16 cellular contexts compared by ENCODE assay signal in genomic region chr9:114207845-114208244, GRCh38.
"Had no signal": no experiment of that assay in that cellular context is flagged by ENCODE, and none has a peak within 500 bp of the region (broad histone marks: within the 10 kb centered on the region; RNA-seq: fewer than 3 reads in every experiment).

No MANE protein-coding gene starts in this region.

- DNase-seq: activated CD4-positive, alpha-beta T cell treated with anti-CD3 and anti-CD28 coated beads, Interleukin-2, amount 10 ng/mL, durations not matched to agents 24 days and 14 days; activated CD4-positive, CD25-positive, alpha-beta regulatory T cell; activated CD8-positive, alpha-beta memory T cell treated with anti-CD3 and anti-CD28 coated beads, Interleukin-2, amount 50 U/mL, for 48 hours; activated gamma-delta T cell; activated T-cell treated with anti-CD3 and anti-CD28 coated beads, Interleukin-2, amount 50 U/mL, for 72 hours; body of pancreas; effector CD8-positive, alpha-beta T cell; right lobe of liver; stimulated activated CD4-positive, alpha-beta T cell treated with anti-CD3 and anti-CD28 coated beads, Interleukin-12 subunit alpha, Interleukin-12 subunit beta, amount 100 ng/mL, for 4 hours; stimulated activated CD4-positive, alpha-beta T cell treated with anti-CD3 and anti-CD28 coated beads, Interleukin-2, amount 100 ng/mL, for 24 hours; stomach; T-helper 2 cell had no signal

- H3K27me3 Mint-ChIP-seq: activated CD4-positive, alpha-beta T cell treated with anti-CD3 and anti-CD28 coated beads, Interleukin-2, amount 10 ng/mL, durations not matched to agents 24 days and 14 days; activated naive CD8-positive, alpha-beta T cell; natural killer cell treated with Interleukin-12 subunit alpha and Interleukin-12 subunit beta and Interleukin-15 and Interleukin-18, amount 100 ng/mL, for 72 hours; progenitor cell of endocrine pancreas had no signal

- H3K4me3 ChIP-seq: body of pancreas, right lobe of liver, stomach, testis had no signal

- ATAC-seq: activated T-cell treated with anti-CD3 and anti-CD28 coated beads, Interleukin-2, amount 50 U/mL, for 72 hours; body of pancreas; natural killer cell treated with Interleukin-12 subunit alpha and Interleukin-12 subunit beta and Interleukin-15 and Interleukin-18, amount 100 ng/mL, for 72 hours had no signal

- H3K27ac Mint-ChIP-seq: activated CD4-positive, alpha-beta T cell treated with anti-CD3 and anti-CD28 coated beads, Interleukin-2, amount 10 ng/mL, durations not matched to agents 24 days and 14 days; activated naive CD8-positive, alpha-beta T cell; activated T-cell treated with anti-CD3 and anti-CD28 coated beads, Interleukin-2, amount 50 U/mL, for 72 hours; natural killer cell treated with Interleukin-12 subunit alpha and Interleukin-12 subunit beta and Interleukin-15 and Interleukin-18, amount 100 ng/mL, for 72 hours had no signal

- H3K9me3 Mint-ChIP-seq: activated CD4-positive, alpha-beta T cell treated with anti-CD3 and anti-CD28 coated beads, Interleukin-2, amount 10 ng/mL, durations not matched to agents 24 days and 14 days; activated T-cell treated with anti-CD3 and anti-CD28 coated beads, Interleukin-2, amount 50 U/mL, for 72 hours; natural killer cell treated with Interleukin-12 subunit alpha and Interleukin-12 subunit beta and Interleukin-15 and Interleukin-18, amount 100 ng/mL, for 72 hours had no signal

- H3K4me1 Mint-ChIP-seq: activated CD4-positive, alpha-beta T cell treated with anti-CD3 and anti-CD28 coated beads, Interleukin-2, amount 10 ng/mL, durations not matched to agents 24 days and 14 days had no signal

- H3K4me3 Mint-ChIP-seq: activated CD4-positive, alpha-beta T cell treated with anti-CD3 and anti-CD28 coated beads, Interleukin-2, amount 10 ng/mL, durations not matched to agents 24 days and 14 days; activated naive CD8-positive, alpha-beta T cell; activated T-cell treated with anti-CD3 and anti-CD28 coated beads, Interleukin-2, amount 50 U/mL, for 72 hours; natural killer cell treated with Interleukin-12 subunit alpha and Interleukin-12 subunit beta and Interleukin-15 and Interleukin-18, amount 100 ng/mL, for 72 hours had no signal

- H3K27ac ChIP-seq: body of pancreas, right lobe of liver, testis had no signal

- H3K4me1 ChIP-seq: body of pancreas, right lobe of liver had no signal

- H3K27me3 ChIP-seq: body of pancreas, right lobe of liver, stomach, testis had no signal

- H3K36me3 Mint-ChIP-seq: activated naive CD8-positive, alpha-beta T cell; natural killer cell treated with Interleukin-12 subunit alpha and Interleukin-12 subunit beta and Interleukin-15 and Interleukin-18, amount 100 ng/mL, for 72 hours had no signal

- H3K9me3 ChIP-seq: body of pancreas, right lobe of liver, stomach, testis had no signal
